In genomic region chr2:29374823-29375222, GRCh38 we compare ENCODE assay signal across 32 cellular contexts.
A peak's percentile ranks its signal among the peaks of the same experiment; 100 is the strongest.
DNase-seq lines count a peak whose midpoint lies in the region; ATAC-seq and TF ChIP-seq lines count a peak whose summit lies in the region.
"Had no signal": no experiment of that assay in that cellular context is flagged by ENCODE, and none has a peak within 500 bp of the region (broad histone marks: within the 10 kb centered on the region; RNA-seq: fewer than 3 reads in every experiment).

No MANE protein-coding gene starts in this region.

- H3K4me3 ChIP-seq in GM23338, result no peak overlapping the region
- no peak overlapping the region for H3K4me3 ChIP-seq in breast epithelium
- H3K4me3 ChIP-seq: heart left ventricle, prostate gland, suprapubic skin had no signal

- H3K4me3 Mint-ChIP-seq in GM23338 (no peak overlapping the region), mesothelial cell of epicardium (no peak overlapping the region)
- H3K4me3 Mint-ChIP-seq: activated CD4-positive, alpha-beta memory T cell treated with anti-CD3 and anti-CD28 coated beads for 36 hours; activated naive CD4-positive, alpha-beta T cell treated with anti-CD3 and anti-CD28 coated beads for 36 hours; activated T-helper 1 cell treated with anti-CD3 and anti-CD28 coated beads, Interleukin-12 subunit alpha, Interleukin-12 subunit beta, Interleukin-2, Interleukin-4 antibody, amounts not matched to agents 30 ng/mL and 10 ng/mL and 1 ng/mL, durations not matched to agents 14 hours and 24 hours and 36 hours; B cell; CD8-positive, alpha-beta memory T cell had no signal

- H3K36me3 ChIP-seq in GM23338 (ENCODE audit: insufficient read depth) (no peaks in the 10 kb centered on the region), breast epithelium (no peaks in the 10 kb centered on the region)
- H3K36me3 ChIP-seq: brain microvascular endothelial cell, heart left ventricle, prostate gland, suprapubic skin had no signal

- H3K36me3 Mint-ChIP-seq in GM23338 (ENCODE audit: low read depth) (peaks cover 8% of the 10 kb centered on the region), mesothelial cell of epicardium (no peaks in the 10 kb centered on the region)
- H3K36me3 Mint-ChIP-seq: activated CD4-positive, alpha-beta memory T cell treated with anti-CD3 and anti-CD28 coated beads for 36 hours; CD8-positive, alpha-beta memory T cell had no signal

- H3K27ac ChIP-seq in GM23338 (ENCODE audit: low read depth) (no peak overlapping the region), breast epithelium (no peak overlapping the region)
- H3K27ac ChIP-seq: brain microvascular endothelial cell, heart left ventricle, HL-60, KMS-11, prostate gland, RWPE1, suprapubic skin had no signal

- no peaks in the 10 kb centered on the region for H3K79me2 ChIP-seq in GM23338 (replicated peaks; ENCODE audit: insufficient read depth)

- ATAC-seq in GM23338 (peak; percentile 47), GM19324 (IDR thresholded peaks at IDR 0.05; ENCODE audit: low FRiP score, unreplicated experiment) (no peak)
- ATAC-seq: heart left ventricle, left cardiac atrium had no signal

- H3F3A ChIP-seq in GM23338 (replicated peaks; ENCODE audit: low read depth), result no peaks in the 10 kb centered on the region

- peaks cover 13% of the 10 kb centered on the region; the same call in 1 of the 2 replicates for H3K9me2 ChIP-seq in GM23338 (ENCODE audit: insufficient read depth)

- no peaks in the 10 kb centered on the region for H3K9me3 ChIP-seq in breast epithelium
- H3K9me3 ChIP-seq: heart left ventricle, prostate gland, suprapubic skin had no signal

- H3K4me1 ChIP-seq in GM23338 (ENCODE audit: insufficient read depth) (0 out of 2 replicates have a peak, but pooled peaks cover 5% of the 10 kb centered on the region), breast epithelium (no peaks in the 10 kb centered on the region)
- H3K4me1 ChIP-seq: heart left ventricle, prostate gland, suprapubic skin had no signal

- TF ChIP-seq CTCF in GM23338 (conservative IDR thresholded peaks at IDR 0.05; ENCODE audit: low read depth in 2 of 2), result no peak
- TF ChIP-seq CTCF in breast epithelium (IDR thresholded peaks at IDR 0.05), result no peak
- no peak for TF ChIP-seq CTCF in mesothelial cell of epicardium (IDR thresholded peaks at IDR 0.05; ENCODE audit: unreplicated experiment)

- no peak for TF ChIP-seq POLR2A in breast epithelium (IDR thresholded peaks at IDR 0.05)

- H3K27me3 Mint-ChIP-seq in GM23338 (ENCODE audit: insufficient read depth, low read depth, poor library complexity) (peaks cover 3% of the 10 kb centered on the region), mesothelial cell of epicardium (ENCODE audit: low read depth) (peaks cover 25% of the 10 kb centered on the region)

- intact Hi-C loops in breast epithelium (cut with DNase I; ENCODE audit: low total_unique reads), result no loop called here

- in situ Hi-C loops in Caki2 (cut with HindIII; ENCODE audit: low pct_unique_long_range_greater_than_20kb, low sequenced_read_pairs), result no loop called here

- H3K9me3 Mint-ChIP-seq in GM23338, result peaks cover 8% of the 10 kb centered on the region; the same call in 2 of the 3 replicates
- peaks cover 3% of the 10 kb centered on the region for H3K9me3 Mint-ChIP-seq in mesothelial cell of epicardium
- H3K9me3 Mint-ChIP-seq: activated CD4-positive, alpha-beta memory T cell treated with anti-CD3 and anti-CD28 coated beads for 36 hours; activated naive CD4-positive, alpha-beta T cell treated with anti-CD3 and anti-CD28 coated beads for 36 hours; activated T-helper 1 cell treated with anti-CD3 and anti-CD28 coated beads, Interleukin-12 subunit alpha, Interleukin-12 subunit beta, Interleukin-2, Interleukin-4 antibody, amounts not matched to agents 30 ng/mL and 10 ng/mL and 1 ng/mL, durations not matched to agents 14 hours and 24 hours and 36 hours; CD8-positive, alpha-beta memory T cell had no signal

- DNase-seq in Caki2 (ENCODE audit: low read depth), result peak; percentile 2
- peak; percentile 9 for DNase-seq in GM23338 (ENCODE audit: low spot score)
- DNase-seq in NCI-H510A treated with DMSO at 0.1 percent for 48 hours (lab: John Stamatoyannopoulos, UW), result peak; percentile 61
- DNase-seq in iPS-NIHi11 (ENCODE audit: low spot score), result peak; percentile 16
- DNase-seq in NCI-H524 (lab: John Stamatoyannopoulos, UW), result no peak
- DNase-seq in breast epithelium (ENCODE audit: low spot score in 2 of 2), result no peak
- DNase-seq in mesothelial cell of epicardium (ENCODE audit: low spot score in 2 of 2, unreplicated experiment in 2 of 2), result no peak
- DNase-seq: activated CD4-positive, alpha-beta memory T cell treated with anti-CD3 and anti-CD28 coated beads for 36 hours; activated CD4-positive, CD25-positive, alpha-beta regulatory T cell; activated CD8-positive, alpha-beta memory T cell treated with anti-CD3 and anti-CD28 coated beads, Interleukin-2, amount 50 U/mL, for 4 hours; activated naive CD4-positive, alpha-beta T cell treated with anti-CD3 and anti-CD28 coated beads for 36 hours; brain microvascular endothelial cell; CD8-positive, alpha-beta memory T cell; effector CD4-positive, alpha-beta T cell; erythroblast; heart left ventricle; left cardiac atrium; mesenchymal stem cell; MM.1S; NCI-H187 treated with DMSO at 0.1 percent for 48 hours; NCI-H526 treated with DMSO at 0.1 percent for 48 hours; stimulated activated CD4-positive, alpha-beta T cell treated with anti-CD3 and anti-CD28 coated beads, Interleukin-15, amount 100 ng/mL, for 24 hours; stimulated activated naive CD4-positive, alpha-beta T cell; T-helper 1 cell had no signal

- H3K4me1 Mint-ChIP-seq in GM23338 (peaks cover 11% of the 10 kb centered on the region), mesothelial cell of epicardium (no peaks in the 10 kb centered on the region)
- H3K4me1 Mint-ChIP-seq: B cell; CD8-positive, alpha-beta memory T cell had no signal

- H4K20me1 ChIP-seq in GM23338 (replicated peaks; ENCODE audit: insufficient read depth), result no peaks in the 10 kb centered on the region

- no peaks in the 10 kb centered on the region for H3K27me3 ChIP-seq in GM23338 (ENCODE audit: insufficient read depth)
- no peaks in the 10 kb centered on the region for H3K27me3 ChIP-seq in breast epithelium
- H3K27me3 ChIP-seq: brain microvascular endothelial cell, suprapubic skin had no signal

- H3K4me2 ChIP-seq in GM23338, result no peak overlapping the region
- H3K4me2 ChIP-seq: KMS-11 had no signal

- H3K27ac Mint-ChIP-seq in GM23338 (no peak overlapping the region), mesothelial cell of epicardium (no peak overlapping the region)
- H3K27ac Mint-ChIP-seq: activated CD4-positive, alpha-beta memory T cell treated with anti-CD3 and anti-CD28 coated beads for 36 hours; activated naive CD4-positive, alpha-beta T cell treated with anti-CD3 and anti-CD28 coated beads for 36 hours; activated T-helper 1 cell treated with anti-CD3 and anti-CD28 coated beads, Interleukin-12 subunit alpha, Interleukin-12 subunit beta, Interleukin-2, Interleukin-4 antibody, amounts not matched to agents 30 ng/mL and 10 ng/mL and 1 ng/mL, durations not matched to agents 14 hours and 24 hours and 36 hours; B cell; CD8-positive, alpha-beta memory T cell had no signal

- H2AFZ ChIP-seq in GM23338, result 0 out of 2 replicates have a peak overlapping the region, but pooled peaks have one; percentile 7

TF ChIP-seq in GM23338, 12 proteins besides CTCF, POLR2A, EP300 and RAD21 (continues in another document):
- no peak for TF ChIP-seq EZH2phosphoT487 (IDR thresholded peaks at IDR 0.05; ENCODE audit: unreplicated experiment)

Comparison
In these comparisons a context has a peak if more than half of its experiments do, and no peak if none do; other contexts are left out.
1. DNase-seq: peak in Caki2 (single experiment), GM23338 (single experiment), NCI-H510A treated with DMSO at 0.1 percent for 48 hours (single experiment) and iPS-NIHi11 (single experiment); none in NCI-H524 (0 of 2), breast epithelium (0 of 2) and mesothelial cell of epicardium (0 of 2).